ENCODE assay signal across 8 cellular contexts in the genomic region with DNA sequence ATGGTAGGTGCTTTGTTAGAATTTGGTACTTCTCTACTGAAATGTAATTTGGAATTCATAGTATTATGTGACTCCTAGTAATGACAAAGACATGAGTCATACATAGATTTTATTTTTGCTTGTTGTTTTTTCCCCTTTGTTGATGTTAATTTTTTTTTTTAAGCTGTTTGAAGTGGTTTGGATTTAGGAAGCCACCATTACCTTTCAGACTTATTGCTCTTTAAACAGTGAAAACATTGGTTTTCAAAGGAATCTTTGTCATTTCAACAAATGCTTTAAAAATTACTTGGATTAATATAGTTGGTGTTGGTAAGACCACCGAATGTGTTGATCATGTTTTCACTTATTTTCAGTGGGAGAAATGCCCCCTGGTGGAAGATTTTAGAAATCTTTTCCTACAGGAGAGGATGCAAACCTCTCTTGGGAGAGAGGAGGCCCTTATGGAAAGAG.
DNase-seq lines count a peak whose midpoint lies in the region; ATAC-seq and TF ChIP-seq lines count a peak whose summit lies in the region.

No MANE protein-coding gene starts in this region.

- no peaks in the 10 kb centered on the region for H4K20me1 ChIP-seq in osteoblast (ENCODE audit: insufficient read depth, low read length)

- peak; percentile 56 for DNase-seq in DMS53 (lab: John Stamatoyannopoulos, UW)
- no peak for DNase-seq in DMS53 treated with DMSO at 0.1 percent for 48 hours (lab: John Stamatoyannopoulos, UW; ENCODE audit: unreplicated experiment)
- peak; percentile 47 for DNase-seq in LHCN-M2 (ENCODE audit: low read depth)
- no peak for DNase-seq in brain microvascular endothelial cell
- DNase-seq in osteoblast (ENCODE audit: insufficient read length, low spot score, missing footprints) = peak; percentile 14
- DNase-seq in NK-92 treated with Interleukin-12 subunit alpha and Interleukin-12 subunit beta, amount 100 ng/mL, for 24 hours (lab: John Stamatoyannopoulos, UW) = no peak
- no peak for DNase-seq in H7

- no peak overlapping the region for H3K4me3 ChIP-seq in brain microvascular endothelial cell (ENCODE audit: low read depth, low read length)
- H3K4me3 ChIP-seq in osteoblast (ENCODE audit: insufficient read depth, low read length) = no peak overlapping the region
- no peak overlapping the region for H3K4me3 ChIP-seq in H7 (ENCODE audit: insufficient read depth, low read depth, low read length)

- H3K4me2 ChIP-seq in osteoblast (ENCODE audit: insufficient read depth, low read length) = no peak overlapping the region

- H3K27me3 ChIP-seq in brain microvascular endothelial cell (replicated peaks) (no peaks in the 10 kb centered on the region), osteoblast (ENCODE audit: insufficient read depth, low read length) (no peaks in the 10 kb centered on the region), H7 (ENCODE audit: control insufficient read depth, insufficient read depth, low read length) (no peaks in the 10 kb centered on the region)

- in situ Hi-C loops in brain microvascular endothelial cell (cut with HindIII; ENCODE audit: low pct_ligation_motif_present, low sequenced_read_pairs) = no loop called here

- no peaks in the 10 kb centered on the region for H3K79me2 ChIP-seq in osteoblast (ENCODE audit: insufficient read depth, low read length)

- H3K9me3 ChIP-seq in osteoblast (ENCODE audit: low read depth, low read length) = peaks cover 2% of the 10 kb centered on the region

- H3K36me3 ChIP-seq in brain microvascular endothelial cell (replicated peaks) (no peaks in the 10 kb centered on the region), osteoblast (ENCODE audit: insufficient read depth, low read length) (no peaks in the 10 kb centered on the region), H7 (replicated peaks; ENCODE audit: control insufficient read depth, insufficient read depth, low read length) (no peaks in the 10 kb centered on the region)

- ATAC-seq in GM21390 (IDR thresholded peaks at IDR 0.05; ENCODE audit: unreplicated experiment) = no peak

- peaks cover 14% of the 10 kb centered on the region for H3K4me1 ChIP-seq in osteoblast (ENCODE audit: insufficient read depth, low read length)

- TF ChIP-seq CTCF in brain microvascular endothelial cell (IDR thresholded peaks at IDR 0.05; ENCODE audit: low read depth, low read length, missing control alignments) (peak; percentile 41), osteoblast (IDR thresholded peaks at IDR 0.05; ENCODE audit: extremely low read depth, low read depth, low read length) (peak; percentile 46)

- no peak overlapping the region for H3K27ac ChIP-seq in brain microvascular endothelial cell
- H3K27ac ChIP-seq in osteoblast (ENCODE audit: low read depth, low read length) = no peak overlapping the region

- peak overlapping the region; percentile 39 for H2AFZ ChIP-seq in osteoblast (ENCODE audit: low read length)

Comparison
In these comparisons a context has a peak if more than half of its experiments do, and no peak if none do; other contexts are left out.
1. DNase-seq: peak in DMS53 (single experiment), LHCN-M2 (single experiment) and osteoblast (single experiment); none in DMS53 treated with DMSO at 0.1 percent for 48 hours (single experiment), brain microvascular endothelial cell (single experiment), NK-92 treated with Interleukin-12 subunit alpha and Interleukin-12 subunit beta, amount 100 ng/mL, for 24 hours (single experiment) and H7 (single experiment).